11 cellular contexts compared by ENCODE assay signal in the genomic region with DNA sequence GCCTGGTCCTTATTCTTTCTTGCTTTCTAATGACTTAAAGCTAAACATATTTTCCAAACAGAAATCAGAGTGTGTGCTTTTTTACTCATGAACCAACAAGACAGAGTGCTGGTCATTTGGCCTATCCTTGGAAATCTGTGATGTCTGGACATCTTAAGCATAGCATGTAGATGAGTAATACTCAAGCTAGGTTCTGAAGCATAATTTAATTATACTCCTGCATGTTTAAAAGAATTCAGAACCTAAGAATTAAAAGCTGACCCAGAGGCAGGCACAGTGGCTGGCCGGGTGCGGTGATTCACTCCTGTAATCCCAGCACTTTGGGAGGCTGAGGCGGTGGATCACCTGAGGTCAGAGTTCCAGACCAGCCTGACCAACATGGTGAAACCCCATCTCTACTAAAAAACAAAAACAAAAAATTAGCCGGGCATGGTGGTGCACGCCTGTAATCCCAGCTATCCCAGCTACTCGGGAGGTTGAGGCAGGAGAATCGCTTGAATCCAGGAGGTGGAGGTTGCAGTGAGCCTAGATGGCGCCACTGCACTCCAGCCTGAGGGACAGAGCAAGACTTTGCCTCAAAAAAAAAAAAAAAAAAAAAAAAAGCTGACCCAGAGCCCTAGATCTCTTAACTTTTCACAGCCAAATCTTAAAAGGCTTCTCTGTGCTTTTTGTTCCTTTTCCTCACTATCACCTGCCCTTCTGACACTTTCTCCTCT. TPM values are rescaled to one million over a fixed set of nuclear protein-coding genes. Genes with fewer than 3 reads are reported as not detected.
DNase-seq lines count a peak whose midpoint lies in the region; ATAC-seq and TF ChIP-seq lines count a peak whose summit lies in the region.
"Had no signal": no experiment of that assay in that cellular context is flagged by ENCODE, and none has a peak within 500 bp of the region (broad histone marks: within the 10 kb centered on the region; RNA-seq: fewer than 3 reads in every experiment).

No MANE protein-coding gene starts in this region.

- DNase-seq in A172 (ENCODE audit: low spot score) (peak; percentile 75), EL (peak; percentile 73), RWPE1 (ENCODE audit: low spot score) (peak; percentile 38), fibroblast of mammary gland (ENCODE audit: low read depth) (peak; percentile 58), NCI-H526 treated with DMSO at 0.1 percent for 48 hours (lab: John Stamatoyannopoulos, UW) (no peak), DMS114 treated with DMSO at 0.1 percent for 48 hours (lab: John Stamatoyannopoulos, UW; ENCODE audit: unreplicated experiment) (no peak), NCI-H446 (lab: John Stamatoyannopoulos, UW) (no peak)
- DNase-seq: caudate nucleus, DND-41, upper lobe of left lung had no signal

- peak overlapping the region; percentile 53 for H3K27ac ChIP-seq in RWPE1
- H3K27ac ChIP-seq: upper lobe of left lung had no signal

- CTCF ChIA-PET in RWPE1 (lab: Yijun Ruan, JAX): interaction anchor here (0.5 to 1.6 kb wide), 15 partner anchors 9 to 500 kb away, joined by 3 to 9 read pairs (median 3); partner anchors contain the start of gene TJP2

- TF ChIP-seq CTCF in RWPE1 (conservative IDR thresholded peaks at IDR 0.05; ENCODE audit: low read depth) (peak; percentile 26), fibroblast of mammary gland (conservative IDR thresholded peaks at IDR 0.05; ENCODE audit: control insufficient read depth, insufficient read depth, low read depth, low read length) (peak; percentile 23)

- POLR2A ChIA-PET in RWPE1 (lab: Yijun Ruan, JAX; ENCODE audit: low non-redundant PET): interaction anchor here (0.6 kb wide), 1 partner anchor 10 kb away, joined by 3 read pairs; no protein-coding TSS in a partner anchor

- H3K4me3 ChIP-seq in fibroblast of mammary gland (ENCODE audit: control insufficient read depth, low read depth, low read length): no peak overlapping the region
- H3K4me3 ChIP-seq: upper lobe of left lung had no signal

- no peak for ATAC-seq in HG03460 (IDR thresholded peaks at IDR 0.05; ENCODE audit: unreplicated experiment)

RNA-seq across cellular contexts. Expression of gene TJP2, which starts 16.2 kb away (rescaled TPM):
- total RNA-seq in A172 (2014; rRNA removed; shearing (Covaris generic)): 81.1 and 84.6 TPM in 2 replicates

Comparison
In these comparisons a context has a peak if more than half of its experiments do, and no peak if none do; other contexts are left out.
1. DNase-seq: peak in A172 (single experiment), EL (single experiment), RWPE1 (single experiment) and fibroblast of mammary gland (single experiment); none in NCI-H526 treated with DMSO at 0.1 percent for 48 hours (single experiment), DMS114 treated with DMSO at 0.1 percent for 48 hours (single experiment) and NCI-H446 (0 of 2).